8 cellular contexts compared by ENCODE assay signal in genomic region chr6:42428326-42429041, GRCh38. TPM values are rescaled to one million over a fixed set of nuclear protein-coding genes. Genes with fewer than 3 reads are reported as not detected.
A peak's percentile ranks its signal among the peaks of the same experiment; 100 is the strongest.
DNase-seq lines count a peak whose midpoint lies in the region; ATAC-seq lines count a peak whose summit lies in the region.

No MANE protein-coding gene starts in this region.

- H3K4me3 ChIP-seq in skeletal muscle tissue (ENCODE audit: low read length in 3 of 3): no peak overlapping the region

- peaks cover 10 to 15% (median 11%) of the 10 kb centered on the region in 3 donors for H3K4me1 ChIP-seq in skeletal muscle tissue (ENCODE audit: control insufficient read depth in 3 of 3, insufficient read depth in 3 of 3, low read length in 3 of 3)

- H3K27me3 ChIP-seq in skeletal muscle tissue (ENCODE audit: control insufficient read depth in 3 of 3, insufficient read depth in 3 of 3, low read length in 3 of 3): no peaks in the 10 kb centered on the region

- DNase-seq in T-helper 2 cell (peak in 4 of 5 experiments; percentile 42 to 88 (median 50)), COR-L47 (lab: John Stamatoyannopoulos, UW) (no peak), LoVo (ENCODE audit: low spot score) (no peak)

- ATAC-seq in GM18858 (IDR thresholded peaks at IDR 0.05; ENCODE audit: unreplicated experiment): peak; percentile 39
- ATAC-seq in esophagus mucosa: peak; percentile 44
- ATAC-seq in HG02642 (IDR thresholded peaks at IDR 0.05; ENCODE audit: poor library complexity, unreplicated experiment): no peak
- no peak for ATAC-seq in HG03135 (IDR thresholded peaks at IDR 0.05; ENCODE audit: unreplicated experiment)

- no peaks in the 10 kb centered on the region for H3K36me3 ChIP-seq in skeletal muscle tissue (ENCODE audit: control insufficient read depth in 3 of 3, insufficient read depth in 3 of 3, low read length in 3 of 3)

- H3K27ac ChIP-seq in skeletal muscle tissue (ENCODE audit: low read depth, low read length): peak overlapping the region; percentile 19

- no peaks in the 10 kb centered on the region for H3K9me3 ChIP-seq in skeletal muscle tissue (ENCODE audit: control insufficient read depth in 3 of 3, low read length in 3 of 3)

- no peak overlapping the region for H3K9ac ChIP-seq in skeletal muscle tissue (ENCODE audit: low read depth in 1 of 3, low read length in 3 of 3)

RNA-seq across cellular contexts. Expression of gene TRERF1, which starts 23.2 kb away (rescaled TPM):
- total RNA-seq in esophagus mucosa (7.3 TPM), skeletal muscle tissue (3.7 TPM)

Comparison
In these comparisons a context has a peak if more than half of its experiments do, and no peak if none do; other contexts are left out.
1. ATAC-seq: peak in GM18858 (single experiment) and esophagus mucosa (single experiment); none in HG02642 (single experiment) and HG03135 (single experiment).
2. DNase-seq: peak in T-helper 2 cell (4 of 5); none in COR-L47 (single experiment) and LoVo (single experiment).